Comparison of ENCODE assay signal across 8 cellular contexts in genomic region chr16:20899503-20900298, GRCh38. TPM values are rescaled to one million over a fixed set of nuclear protein-coding genes. Genes with fewer than 3 reads are reported as not detected.
DNase-seq lines count a peak whose midpoint lies in the region; ATAC-seq and TF ChIP-seq lines count a peak whose summit lies in the region.

No MANE protein-coding gene starts in this region.

- peak overlapping the region; percentile 96 for H3K27ac ChIP-seq in CD8-positive, alpha-beta memory T cell (ENCODE audit: low read depth, low read length)
- H3K27ac ChIP-seq in Karpas-422 (ENCODE audit: low read length) (peak overlapping the region; percentile 40), subcutaneous abdominal adipose tissue (ENCODE audit: low read depth, low read length) (peak overlapping the region; percentile 97)

- peaks cover 36% of the 10 kb centered on the region for H3K4me1 ChIP-seq in CD8-positive, alpha-beta memory T cell (ENCODE audit: insufficient read depth, low read length)
- peaks cover 54% of the 10 kb centered on the region for H3K4me1 ChIP-seq in Karpas-422 (ENCODE audit: low read length)
- peaks cover 5 to 81% (median 72%) of the 10 kb centered on the region in 5 donors for H3K4me1 ChIP-seq in subcutaneous abdominal adipose tissue (ENCODE audit: control insufficient read depth in 5 of 5, insufficient read depth in 5 of 5, low read length in 5 of 5)

- in situ Hi-C loops in astrocyte of the spinal cord (cut with HindIII; ENCODE audit: low sequenced_read_pairs): no loop called here

- no peaks in the 10 kb centered on the region for H3K36me3 ChIP-seq in CD8-positive, alpha-beta memory T cell (ENCODE audit: insufficient read depth, low read length)
- H3K36me3 ChIP-seq in Karpas-422 (ENCODE audit: insufficient read depth, low read length) (peaks cover 19% of the 10 kb centered on the region; the same call in 1 of the 2 replicates), subcutaneous abdominal adipose tissue (ENCODE audit: control insufficient read depth in 5 of 5, insufficient read depth in 5 of 5, low read length in 5 of 5) (peaks cover 15 to 17% (median 16%) of the 10 kb centered on the region in 5 donors)

- 0 out of 2 replicates have a peak overlapping the region, but pooled peaks have one; percentile 25 for H2AFZ ChIP-seq in Karpas-422 (ENCODE audit: low read length)

- no peak for ATAC-seq in HG02763 (IDR thresholded peaks at IDR 0.05; ENCODE audit: unreplicated experiment)

- peak overlapping the region; percentile 79 for H3K9ac ChIP-seq in Karpas-422 (ENCODE audit: low read length)
- H3K9ac ChIP-seq in subcutaneous abdominal adipose tissue (ENCODE audit: low read length in 5 of 5): peak overlapping the region; percentile 94 to 100 (median 96)

- peaks cover 60% of the 10 kb centered on the region for H3K79me2 ChIP-seq in Karpas-422 (ENCODE audit: low read length)

- peaks cover 0 to 4% of the 10 kb centered on the region in 2 donors for H3K27me3 Mint-ChIP-seq in CD8-positive, alpha-beta memory T cell

- H3K4me1 Mint-ChIP-seq in CD8-positive, alpha-beta memory T cell: peaks cover 57 to 73% (median 69%) of the 10 kb centered on the region in 3 donors

- H3K36me3 Mint-ChIP-seq in CD8-positive, alpha-beta memory T cell: peaks cover 0 to 25% (median 10%) of the 10 kb centered on the region in 3 donors

- H4K20me1 ChIP-seq in Karpas-422 (ENCODE audit: insufficient read depth, low read depth, low read length): peaks cover 19% of the 10 kb centered on the region; the same call in 1 of the 2 replicates

- peak overlapping the region; percentile 93 to 100 (median 98) for H3K27ac Mint-ChIP-seq in CD8-positive, alpha-beta memory T cell

- no peak for TF ChIP-seq CTCF in astrocyte of the spinal cord (IDR thresholded peaks at IDR 0.05; ENCODE audit: low read depth, low read length)

- H3K4me2 ChIP-seq in Karpas-422 (ENCODE audit: low read depth, low read length, poor library complexity, severe bottlenecking): peak overlapping the region; percentile 96

- H3K4me3 Mint-ChIP-seq in CD8-positive, alpha-beta memory T cell: peak overlapping the region; percentile 90 to 97 (median 94)

- peak overlapping the region; percentile 91 for H3K4me3 ChIP-seq in CD8-positive, alpha-beta memory T cell (ENCODE audit: low read length)
- H3K4me3 ChIP-seq in Karpas-422 (ENCODE audit: low read length): peak overlapping the region; percentile 88
- H3K4me3 ChIP-seq in astrocyte of the spinal cord (ENCODE audit: low read depth, low read length): peak overlapping the region; percentile 96
- peak overlapping the region; percentile 88 to 95 (median 94) for H3K4me3 ChIP-seq in subcutaneous abdominal adipose tissue (ENCODE audit: low read depth in 1 of 5, low read length in 5 of 5)

- H3K27me3 ChIP-seq in CD8-positive, alpha-beta memory T cell (ENCODE audit: insufficient read depth, low read length, poor library complexity, severe bottlenecking): no peaks in the 10 kb centered on the region
- no peaks in the 10 kb centered on the region for H3K27me3 ChIP-seq in Karpas-422 (ENCODE audit: low read length)
- H3K27me3 ChIP-seq in subcutaneous abdominal adipose tissue (ENCODE audit: control insufficient read depth in 5 of 5, insufficient read depth in 4 of 5, low read length in 5 of 5): no peaks in the 10 kb centered on the region

- CTCF ChIA-PET in CD8-positive, alpha-beta memory T cell (lab: Charles Lee): interaction anchor here (0.8 to 3.3 kb wide), 4 partner anchors 10 to 159 kb away, joined by 3 to 15 read pairs (median 4); no protein-coding TSS in a partner anchor

- peaks cover 0 to 1% (median 0%) of the 10 kb centered on the region in 5 donors for H3K9me3 Mint-ChIP-seq in CD8-positive, alpha-beta memory T cell

- POLR2A ChIA-PET in CD8-positive, alpha-beta memory T cell (lab: Charles Lee): interaction anchor here (0.6 to 1.7 kb wide), 3 partner anchors 20 to 932 kb away, joined by 3 to 6 read pairs (median 4); no protein-coding TSS in a partner anchor

- peak in 2 of 5 donors; percentile 2 to 64 for DNase-seq in CD8-positive, alpha-beta memory T cell
- peak; percentile 54 for DNase-seq in Karpas-422
- DNase-seq in astrocyte of the spinal cord (ENCODE audit: low read depth, low spot score): peak; percentile 36
- peak; percentile 78 for DNase-seq in left kidney (ENCODE audit: low read depth, low spot score)
- no peak for DNase-seq in NCI-H1436 treated with DMSO at 0.1 percent for 48 hours (lab: John Stamatoyannopoulos, UW)
- no peak for DNase-seq in NCI-H2029 treated with DMSO at 0.1 percent for 48 hours (lab: John Stamatoyannopoulos, UW)

- H3K9me3 ChIP-seq in CD8-positive, alpha-beta memory T cell (ENCODE audit: low read length): no peaks in the 10 kb centered on the region
- no peaks in the 10 kb centered on the region for H3K9me3 ChIP-seq in Karpas-422 (ENCODE audit: low read length)
- H3K9me3 ChIP-seq in subcutaneous abdominal adipose tissue (ENCODE audit: control insufficient read depth in 5 of 5, low read length in 5 of 5): no peaks in the 10 kb centered on the region

- H3K9me2 ChIP-seq in Karpas-422 (replicated peaks; ENCODE audit: insufficient read depth, low read length): no peaks in the 10 kb centered on the region

RNA-seq across cellular contexts. Expression of gene DCUN1D3, which starts 0.5 kb away (rescaled TPM):
- total RNA-seq in CD8-positive, alpha-beta memory T cell: 10 to 100 TPM; 12.7 to 13.2 TPM
- 1.4 TPM for polyA plus RNA-seq in CD8-positive, alpha-beta memory T cell
- total RNA-seq in Karpas-422 (2014; rRNA removed; shearing (Covaris generic); ENCODE audit: low replicate concordance): 6.2 and 7.3 TPM in 2 replicates

RNA-seq across cellular contexts. Expression of gene LYRM1, which starts 0.9 kb away (rescaled TPM):
- total RNA-seq in CD8-positive, alpha-beta memory T cell: 10 to 100 TPM; 33.9 to 35.1 TPM
- polyA plus RNA-seq in CD8-positive, alpha-beta memory T cell: 39.9 TPM
- 37.6 and 43.2 TPM in 2 replicates for total RNA-seq in Karpas-422 (2014; rRNA removed; shearing (Covaris generic); ENCODE audit: low replicate concordance)

Comparison
In these comparisons a context has a peak if more than half of its experiments do, and no peak if none do; other contexts are left out.
1. DNase-seq: peak in Karpas-422 (single experiment), astrocyte of the spinal cord (single experiment) and left kidney (single experiment); none in NCI-H1436 treated with DMSO at 0.1 percent for 48 hours (single experiment) and NCI-H2029 treated with DMSO at 0.1 percent for 48 hours (single experiment).
2. H3K27ac ChIP-seq: peak in every context shown above with its lines; median percentile 97 in subcutaneous abdominal adipose tissue; 96 in CD8-positive, alpha-beta memory T cell; 40 in Karpas-422.
3. Peak in every context shown above with its lines, with median percentiles within 50 percentile points of each other: H3K4me3 ChIP-seq.